8 cellular contexts compared by ENCODE assay signal in the genomic region with DNA sequence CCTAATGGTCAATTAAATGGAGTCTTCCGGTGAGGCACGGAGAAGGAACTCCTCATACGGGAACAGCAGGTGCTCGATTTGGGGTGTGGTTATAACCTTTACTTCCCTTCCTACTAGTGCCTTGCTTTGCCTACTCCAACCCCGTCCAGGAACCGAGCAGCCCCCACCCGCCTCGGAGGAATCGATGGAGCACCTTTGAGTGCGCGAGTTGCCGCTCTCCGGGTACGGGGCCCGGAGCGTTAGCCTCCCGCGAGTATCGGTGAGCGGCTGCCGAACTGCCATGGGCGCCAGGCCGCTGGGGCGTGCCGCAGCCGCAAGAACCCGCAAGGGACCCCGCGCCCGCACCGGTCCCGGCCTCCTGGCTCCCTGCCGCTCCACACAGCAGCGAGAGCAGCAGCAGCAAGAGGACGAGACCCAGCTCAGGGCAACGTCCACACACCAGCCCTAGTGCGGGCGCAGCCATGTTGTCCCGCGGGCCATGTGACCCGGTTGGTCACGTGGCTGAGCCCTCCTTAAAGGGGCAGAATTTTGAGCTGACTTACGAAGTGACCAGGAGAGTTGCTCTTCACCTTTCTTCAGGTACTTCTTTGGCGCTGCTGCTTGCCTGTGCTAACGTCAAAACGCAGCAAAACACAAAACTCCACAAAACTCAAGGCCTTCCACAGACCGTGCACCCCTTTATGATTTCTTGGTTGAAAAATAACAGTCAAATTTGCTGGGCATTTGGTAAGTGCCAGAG. TPM values are rescaled to one million over a fixed set of nuclear protein-coding genes. Genes with fewer than 3 reads are reported as not detected.
DNase-seq lines count a peak whose midpoint lies in the region; ATAC-seq and TF ChIP-seq lines count a peak whose summit lies in the region.

SUMF1 (minus strand) TSS at position 487 of the 739 bp plus-strand sequence; CDS start at position 463, 24 bp downstream.

- TF ChIP-seq RAD21 in Ishikawa (IDR thresholded peaks at IDR 0.05; ENCODE audit: low read depth): no peak

- H3K4me1 ChIP-seq in SJCRH30 (no peaks in the 10 kb centered on the region), neuron (ENCODE audit: insufficient read depth, low read length) (no peaks in the 10 kb centered on the region), stomach smooth muscle (ENCODE audit: control insufficient read depth, insufficient read depth, low read length) (peaks cover 9% of the 10 kb centered on the region)

- peak within 1 kb of the TSS; percentile 97 for H2AFZ ChIP-seq in neuron (ENCODE audit: low read depth, low read length)

- peak; percentile 100 for ATAC-seq in GM21576 (IDR thresholded peaks at IDR 0.05; ENCODE audit: unreplicated experiment)

- no peak for TF ChIP-seq EP300 in Ishikawa (IDR thresholded peaks at IDR 0.05; ENCODE audit: borderline replicate concordance)

- H3K4me3 ChIP-seq in SJCRH30: peak within 1 kb of the TSS; percentile 91
- H3K4me3 ChIP-seq in neuron (ENCODE audit: low read length): peak within 1 kb of the TSS; percentile 91
- peak within 1 kb of the TSS; percentile 80 to 94 for H3K4me3 ChIP-seq in stomach smooth muscle (ENCODE audit: low read length in 2 of 2)

- H3K36me3 ChIP-seq in SJCRH30 (no peaks in the 10 kb centered on the region), neuron (ENCODE audit: insufficient read depth, low read length) (no peaks in the 10 kb centered on the region), stomach smooth muscle (ENCODE audit: control insufficient read depth in 2 of 2, insufficient read depth in 2 of 2, low read length in 2 of 2) (peaks cover 0 to 2% of the 10 kb centered on the region in 2 donors)

- peak; percentile 78 for DNase-seq in Daoy (ENCODE audit: low read depth)
- DNase-seq in SJCRH30: peak; percentile 72 to 81
- DNase-seq in activated naive CD4-positive, alpha-beta T cell treated with Interleukin-2 at 50 U/mL for 16 hours: peak; percentile 78
- DNase-seq in foreskin melanocyte: peak; percentile 68

- peak within 1 kb of the TSS; percentile 77 for H3K27ac ChIP-seq in SJCRH30
- H3K27ac ChIP-seq in stomach smooth muscle (ENCODE audit: low read length): peak within 1 kb of the TSS; percentile 76

- H3K9ac ChIP-seq in stomach smooth muscle (ENCODE audit: low read length in 2 of 2): peak within 1 kb of the TSS; percentile 77 to 90

- H3K27me3 ChIP-seq in SJCRH30 (no peaks in the 10 kb centered on the region), neuron (ENCODE audit: insufficient read depth, low read length) (no peaks in the 10 kb centered on the region), stomach smooth muscle (ENCODE audit: control insufficient read depth in 1 of 2, insufficient read depth in 2 of 2, low read length in 2 of 2) (no peaks in the 10 kb centered on the region)

- H3K9me3 ChIP-seq in SJCRH30 (replicated peaks) (no peaks in the 10 kb centered on the region), neuron (ENCODE audit: low read length) (no peaks in the 10 kb centered on the region), stomach smooth muscle (ENCODE audit: control insufficient read depth in 2 of 2, low read length in 2 of 2) (no peaks in the 10 kb centered on the region)

TF ChIP-seq in Ishikawa, 13 proteins besides CTCF, POLR2A, EP300 and RAD21:
- TF ChIP-seq CREB1 (IDR thresholded peaks at IDR 0.05; ENCODE audit: low read depth) (no peak), TCF12 (IDR thresholded peaks at IDR 0.05; ENCODE audit: low read depth) (peak; percentile 57; the same call in 1 of the 2 replicates), CEBPB (IDR thresholded peaks at IDR 0.05) (no peak), EGR1 (IDR thresholded peaks at IDR 0.05) (no peak), FOXM1 (IDR thresholded peaks at IDR 0.05; ENCODE audit: borderline replicate concordance, low read depth) (no peak), TAF1 (IDR thresholded peaks at IDR 0.05; ENCODE audit: low read depth) (peak; percentile 80), NFIC (IDR thresholded peaks at IDR 0.05) (no peak), REST (IDR thresholded peaks at IDR 0.05; ENCODE audit: low read depth) (no peak), TEAD4 (IDR thresholded peaks at IDR 0.05) (no peak), YY1 (IDR thresholded peaks at IDR 0.05; ENCODE audit: low read depth) (peak; percentile 97), ZBTB7A (IDR thresholded peaks at IDR 0.05; ENCODE audit: low read depth) (no peak)
- TF ChIP-seq, protein P1, sequence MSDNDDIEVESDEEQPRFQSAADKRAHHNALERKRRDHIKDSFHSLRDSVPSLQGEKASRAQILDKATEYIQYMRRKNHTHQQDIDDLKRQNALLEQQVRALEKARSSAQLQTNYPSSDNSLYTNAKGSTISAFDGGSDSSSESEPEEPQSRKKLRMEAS (IDR thresholded peaks at IDR 0.05): peak; percentile 86
- TF ChIP-seq, protein P2, sequence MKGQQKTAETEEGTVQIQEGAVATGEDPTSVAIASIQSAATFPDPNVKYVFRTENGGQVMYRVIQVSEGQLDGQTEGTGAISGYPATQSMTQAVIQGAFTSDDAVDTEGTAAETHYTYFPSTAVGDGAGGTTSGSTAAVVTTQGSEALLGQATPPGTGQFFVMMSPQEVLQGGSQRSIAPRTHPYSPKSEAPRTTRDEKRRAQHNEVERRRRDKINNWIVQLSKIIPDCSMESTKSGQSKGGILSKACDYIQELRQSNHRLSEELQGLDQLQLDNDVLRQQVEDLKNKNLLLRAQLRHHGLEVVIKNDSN (IDR thresholded peaks at IDR 0.05): peak; percentile 100

RNA-seq across cellular contexts. Expression of gene SUMF1, which starts in this region (rescaled TPM):
- 11.0 and 17.8 TPM in 2 replicates for total RNA-seq in Daoy (2014; rRNA removed; shearing (Covaris generic))
- 11.6 and 12.2 TPM in 2 replicates for total RNA-seq in SJCRH30 (2014; rRNA removed; shearing (Covaris generic))

Comparison
In these comparisons a context has a peak if more than half of its experiments do, and no peak if none do; other contexts are left out.
1. Peak in every context shown above with its lines: DNase-seq, ATAC-seq, H3K4me3 ChIP-seq and H3K27ac ChIP-seq.